In genomic region chr20:64065973-64066341, GRCh38 we compare ENCODE assay signal across 8 cellular contexts. TPM values are rescaled to one million over a fixed set of nuclear protein-coding genes. Genes with fewer than 3 reads are reported as not detected.
DNase-seq lines count a peak whose midpoint lies in the region; ATAC-seq and TF ChIP-seq lines count a peak whose summit lies in the region.

No MANE protein-coding gene starts in this region.

- ATAC-seq in HG03045 (IDR thresholded peaks at IDR 0.05; ENCODE audit: unreplicated experiment) (peak; percentile 31), GM21367 (IDR thresholded peaks at IDR 0.05; ENCODE audit: unreplicated experiment) (no peak)

- peak overlapping the region; percentile 99 for H3K27ac Mint-ChIP-seq in T-helper 2 cell treated with Interferon-gamma antibody and Interleukin-4, amounts not matched to agents 5 μg/mL and 100 μg/mL, for 36 hours

- peak overlapping the region; percentile 83 for H3K4me3 Mint-ChIP-seq in T-helper 2 cell treated with Interferon-gamma antibody and Interleukin-4, amounts not matched to agents 5 μg/mL and 100 μg/mL, for 36 hours

- no peaks in the 10 kb centered on the region for H3K9me3 Mint-ChIP-seq in T-helper 2 cell treated with Interferon-gamma antibody and Interleukin-4, amounts not matched to agents 5 μg/mL and 100 μg/mL, for 36 hours

- no peak for TF ChIP-seq POLR2A in erythroblast (IDR thresholded peaks at IDR 0.05; ENCODE audit: low read length)

- DNase-seq in GM13976 (ENCODE audit: low spot score), result peak; percentile 85
- DNase-seq in T-helper 2 cell treated with Interferon-gamma antibody and Interleukin-4, amounts not matched to agents 5 μg/mL and 100 μg/mL, for 36 hours (ENCODE audit: low spot score), result peak; percentile 84
- peak; percentile 21 to 41 for DNase-seq in erythroblast (lab: John Stamatoyannopoulos, UW)
- DNase-seq in NCI-H2081 treated with DMSO at 0.1 percent for 48 hours (lab: John Stamatoyannopoulos, UW), result no peak
- DNase-seq in G401 (ENCODE audit: low spot score), result no peak
- no peak for DNase-seq in NCI-H82 treated with DMSO at 0.1 percent for 48 hours (lab: John Stamatoyannopoulos, UW; ENCODE audit: unreplicated experiment)

- TF ChIP-seq CTCF in GM13976 (IDR thresholded peaks at IDR 0.05; ENCODE audit: borderline replicate concordance, control extremely low read depth, extremely low read depth, insufficient read depth, missing control alignments), result no peak

- peaks cover 8% of the 10 kb centered on the region for H3K36me3 Mint-ChIP-seq in T-helper 2 cell treated with Interferon-gamma antibody and Interleukin-4, amounts not matched to agents 5 μg/mL and 100 μg/mL, for 36 hours (ENCODE audit: low read depth)

- in situ Hi-C loops in GM13976 (cut with MboI; ENCODE audit: low sequenced_read_pairs, unreplicated experiment), result no loop called here
- in situ Hi-C loops in G401 (cut with HindIII; ENCODE audit: low sequenced_read_pairs), result no loop called here

- no peaks in the 10 kb centered on the region for H3K27me3 Mint-ChIP-seq in T-helper 2 cell treated with Interferon-gamma antibody and Interleukin-4, amounts not matched to agents 5 μg/mL and 100 μg/mL, for 36 hours (ENCODE audit: low read depth)

- H3K4me1 Mint-ChIP-seq in T-helper 2 cell treated with Interferon-gamma antibody and Interleukin-4, amounts not matched to agents 5 μg/mL and 100 μg/mL, for 36 hours (ENCODE audit: low read depth), result peaks cover 41% of the 10 kb centered on the region

RNA-seq across cellular contexts. Expression of gene TCEA2, which starts 3.0 kb away (rescaled TPM):
- total RNA-seq in G401 (2014; rRNA removed; shearing (Covaris generic)), result 29.2 and 44.0 TPM in 2 replicates

RNA-seq across cellular contexts. Expression of gene RGS19, which starts 13.4 kb away (rescaled TPM):
- total RNA-seq in G401 (2014; rRNA removed; shearing (Covaris generic)), result 32.9 and 33.4 TPM in 2 replicates

RNA-seq across cellular contexts. Expression of gene OPRL1, which starts 13.9 kb away (rescaled TPM):
- total RNA-seq in G401 (2014; rRNA removed; shearing (Covaris generic)), result 4.2 and 5.0 TPM in 2 replicates

RNA-seq across cellular contexts. Expression of gene SOX18, which starts 16.5 kb away (rescaled TPM):
- total RNA-seq in G401 (2014; rRNA removed; shearing (Covaris generic)), result 1.2 TPM in 1 of 2 replicates, not detected in the other

RNA-seq across cellular contexts. Expression of gene LKAAEAR1, which starts 18.2 kb away (rescaled TPM):
- not detected in 2 replicates for total RNA-seq in G401 (2014; rRNA removed; shearing (Covaris generic))

Comparison
In these comparisons a context has a peak if more than half of its experiments do, and no peak if none do; other contexts are left out.
1. DNase-seq: peak in GM13976 (single experiment), T-helper 2 cell treated with Interferon-gamma antibody and Interleukin-4, amounts not matched to agents 5 μg/mL and 100 μg/mL, for 36 hours (single experiment) and erythroblast (2 of 2); none in NCI-H2081 treated with DMSO at 0.1 percent for 48 hours (single experiment), G401 (single experiment) and NCI-H82 treated with DMSO at 0.1 percent for 48 hours (single experiment).